ENCODE assay signal across 2 cellular contexts in the genomic region with DNA sequence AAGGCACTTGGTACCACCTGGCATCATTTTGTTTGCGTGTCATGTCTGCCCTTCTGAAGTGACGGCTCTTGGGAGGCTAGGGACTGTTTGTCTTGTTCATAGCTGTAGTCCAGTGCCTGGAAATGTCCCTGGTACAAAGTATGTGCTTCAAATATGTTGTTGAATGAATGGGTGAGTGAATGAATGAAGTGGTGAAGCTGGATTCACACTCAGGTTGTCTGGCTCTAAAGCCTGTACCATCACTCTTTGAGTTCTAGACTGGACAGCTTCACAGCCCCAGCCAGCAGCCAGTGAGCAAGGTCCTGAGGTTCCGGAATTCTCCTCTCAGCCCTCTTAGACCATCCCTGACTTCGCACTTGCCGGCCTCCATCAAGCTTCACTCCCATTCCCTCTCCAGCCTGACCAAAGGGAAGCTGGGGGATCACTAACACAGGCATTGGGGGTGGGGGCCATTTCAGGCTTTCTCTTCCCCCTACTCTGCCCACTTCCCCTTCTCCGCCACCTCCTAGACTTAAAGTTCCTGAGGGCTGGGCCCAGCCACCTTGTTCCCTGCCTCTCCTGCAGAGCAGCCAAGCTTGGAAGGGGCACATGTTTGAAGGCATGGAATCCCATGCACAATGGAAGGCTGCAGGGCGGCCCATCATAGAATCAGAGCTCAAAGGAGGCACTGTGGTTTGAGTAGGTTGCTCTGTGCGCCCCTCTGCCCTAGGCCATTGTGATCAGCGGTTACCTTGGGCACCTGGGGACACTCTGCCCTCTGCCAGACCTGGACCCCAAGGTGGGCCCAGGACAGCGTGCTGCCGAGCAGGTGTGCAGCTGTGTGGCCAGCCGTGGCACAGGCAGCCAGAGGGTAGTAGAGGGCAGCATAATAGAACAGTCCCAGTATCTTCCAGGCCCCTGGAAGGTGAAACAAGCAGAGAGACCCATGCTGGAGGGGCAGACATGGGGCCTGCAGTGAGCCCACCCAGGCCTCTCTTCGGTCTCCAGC.
A peak's percentile ranks its signal among the peaks of the same experiment; 100 is the strongest.
TF ChIP-seq lines count a peak whose summit lies in the region.

No MANE protein-coding gene starts in this region.

TF ChIP-seq in IMR-90, 13 proteins besides CTCF, POLR2A, EP300 and RAD21:
- TF ChIP-seq NFE2L2 (IDR thresholded peaks at IDR 0.05; ENCODE audit: low read depth, low read length) (no peak), BHLHE40 (IDR thresholded peaks at IDR 0.05; ENCODE audit: low read depth, low read length) (no peak), MXI1 (IDR thresholded peaks at IDR 0.05; ENCODE audit: borderline replicate concordance, low read depth, low read length) (no peak), SMC3 (IDR thresholded peaks at IDR 0.05; ENCODE audit: low read depth, low read length) (no peak), CEBPB (IDR thresholded peaks at IDR 0.05; ENCODE audit: low read depth, low read length) (no peak), FOS (IDR thresholded peaks at IDR 0.05; ENCODE audit: low read depth, low read length) (no peak)
- TF ChIP-seq, protein P1, sequence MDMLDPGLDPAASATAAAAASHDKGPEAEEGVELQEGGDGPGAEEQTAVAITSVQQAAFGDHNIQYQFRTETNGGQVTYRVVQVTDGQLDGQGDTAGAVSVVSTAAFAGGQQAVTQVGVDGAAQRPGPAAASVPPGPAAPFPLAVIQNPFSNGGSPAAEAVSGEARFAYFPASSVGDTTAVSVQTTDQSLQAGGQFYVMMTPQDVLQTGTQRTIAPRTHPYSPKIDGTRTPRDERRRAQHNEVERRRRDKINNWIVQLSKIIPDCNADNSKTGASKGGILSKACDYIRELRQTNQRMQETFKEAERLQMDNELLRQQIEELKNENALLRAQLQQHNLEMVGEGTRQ (IDR thresholded peaks at IDR 0.05; ENCODE audit: low read depth, low read length), result no peak
- TF ChIP-seq, protein P2, sequence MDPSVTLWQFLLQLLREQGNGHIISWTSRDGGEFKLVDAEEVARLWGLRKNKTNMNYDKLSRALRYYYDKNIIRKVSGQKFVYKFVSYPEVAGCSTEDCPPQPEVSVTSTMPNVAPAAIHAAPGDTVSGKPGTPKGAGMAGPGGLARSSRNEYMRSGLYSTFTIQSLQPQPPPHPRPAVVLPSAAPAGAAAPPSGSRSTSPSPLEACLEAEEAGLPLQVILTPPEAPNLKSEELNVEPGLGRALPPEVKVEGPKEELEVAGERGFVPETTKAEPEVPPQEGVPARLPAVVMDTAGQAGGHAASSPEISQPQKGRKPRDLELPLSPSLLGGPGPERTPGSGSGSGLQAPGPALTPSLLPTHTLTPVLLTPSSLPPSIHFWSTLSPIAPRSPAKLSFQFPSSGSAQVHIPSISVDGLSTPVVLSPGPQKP (IDR thresholded peaks at IDR 0.05; ENCODE audit: borderline replicate concordance, low read depth, low read length), result no peak

TF ChIP-seq in GM12878, 131 proteins besides CTCF, POLR2A, EP300 and RAD21:
- TF ChIP-seq YY1 (IDR thresholded peaks at IDR 0.05; ENCODE audit: low read depth, low read length), result no peak
- peak; percentile 91 for TF ChIP-seq ZNF24 (IDR thresholded peaks at IDR 0.05)
- TF ChIP-seq EZH2 (IDR thresholded peaks at IDR 0.05; ENCODE audit: borderline replicate concordance, control insufficient read depth, low read depth, low read length), result no peak
- no peak for TF ChIP-seq NFYA (IDR thresholded peaks at IDR 0.05; ENCODE audit: borderline replicate concordance, low read depth, low read length)
- no peak for TF ChIP-seq BCL11A (IDR thresholded peaks at IDR 0.05; ENCODE audit: low read depth, low read length)
- TF ChIP-seq RUNX3 (IDR thresholded peaks at IDR 0.05; ENCODE audit: low read length), result no peak
- no peak for TF ChIP-seq WRNIP1 (IDR thresholded peaks at IDR 0.05; ENCODE audit: borderline replicate concordance, low read depth, low read length)
- no peak for TF ChIP-seq GATAD2B (conservative IDR thresholded peaks at IDR 0.05; ENCODE audit: low read depth)
- peak; percentile 64; the same call in 1 of the 2 replicates for TF ChIP-seq SPI1 (IDR thresholded peaks at IDR 0.05; ENCODE audit: borderline replicate concordance, insufficient read depth, low read depth, low read length)
- no peak for TF ChIP-seq PAX8 (IDR thresholded peaks at IDR 0.05)
- TF ChIP-seq SMAD1 (IDR thresholded peaks at IDR 0.05; ENCODE audit: low read depth, partially characterized antibody), result no peak
- TF ChIP-seq TCF7 (IDR thresholded peaks at IDR 0.05; ENCODE audit: borderline replicate concordance), result no peak
- 0 out of 2 replicates have a peak, but pooled peaks have one; percentile 24 for TF ChIP-seq EED (IDR thresholded peaks at IDR 0.05; ENCODE audit: low read depth)
- no peak for TF ChIP-seq HDGF (IDR thresholded peaks at IDR 0.05)
